Comparison of ENCODE assay signal across 8 cellular contexts in the genomic region with DNA sequence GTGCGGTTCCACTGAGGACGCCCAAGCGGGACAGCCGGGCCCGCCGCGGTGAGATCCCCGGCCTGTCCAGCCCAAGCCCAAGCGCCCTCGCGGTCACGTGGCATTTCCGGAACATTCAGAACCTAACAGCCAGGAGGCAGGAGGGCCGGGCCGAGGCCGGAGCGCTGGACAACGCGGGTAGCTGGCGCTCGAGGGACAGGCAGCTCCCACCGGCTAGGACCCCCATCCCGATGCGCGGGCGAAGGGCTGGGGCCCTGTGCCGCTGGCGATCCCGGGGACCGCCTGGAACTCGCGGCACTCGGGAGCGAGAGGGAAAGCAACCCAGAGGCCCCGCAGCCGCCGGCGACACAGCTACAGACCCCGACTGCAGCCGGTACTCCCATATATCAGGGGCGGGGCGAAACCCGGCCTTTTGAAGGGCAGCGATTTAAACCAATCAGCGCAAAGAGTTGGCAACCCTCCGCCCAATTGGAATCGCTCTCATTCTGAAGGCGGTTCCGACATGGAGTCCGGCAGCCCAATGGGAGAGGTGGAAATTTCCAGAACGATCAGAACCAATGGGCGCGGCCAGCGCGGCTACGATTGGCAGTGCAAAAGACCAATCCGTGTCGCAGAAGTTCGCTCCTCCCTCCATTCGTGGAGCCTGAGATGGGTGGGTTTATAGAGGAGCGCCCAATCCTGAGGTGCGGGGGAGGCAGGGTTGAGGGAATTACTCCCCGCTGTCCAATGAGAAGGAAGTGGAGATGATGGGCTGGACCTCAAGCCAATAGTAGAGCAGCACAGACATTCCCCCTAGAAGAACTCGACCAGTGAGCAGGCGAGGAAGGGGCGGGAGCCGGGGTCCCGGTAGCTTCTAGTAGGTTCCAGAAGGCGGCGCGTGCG. TPM values are rescaled to one million over a fixed set of nuclear protein-coding genes. Genes with fewer than 3 reads are reported as not detected.
DNase-seq lines count a peak whose midpoint lies in the region; ATAC-seq, FAIRE-seq and TF ChIP-seq lines count a peak whose summit lies in the region.

A gene (plus strand): TSS at position 849 of the 882 bp plus-strand sequence. CDS start 91 bp downstream, outside the sequence.

- H3K4me1 ChIP-seq in heart left ventricle = peaks cover 0 to 52% (median 40%) of the 10 kb centered on the region in 12 donors
- H3K4me1 ChIP-seq in upper lobe of left lung = peaks cover 36 to 48% (median 44%) of the 10 kb centered on the region in 4 donors

- H3K9me3 Mint-ChIP-seq in T-cell = no peaks in the 10 kb centered on the region

- H3K27ac ChIP-seq in adipose tissue (ENCODE audit: low read depth, low read length) = peak within 1 kb of the TSS; percentile 17
- H3K27ac ChIP-seq in heart left ventricle = peak within 1 kb of the TSS; percentile 91 to 99 (median 97)
- H3K27ac ChIP-seq in upper lobe of left lung = peak within 1 kb of the TSS; percentile 88 to 99 (median 92)

- peaks cover 2% of the 10 kb centered on the region for H3K36me3 Mint-ChIP-seq in T-cell

- peak within 1 kb of the TSS; percentile 94 to 99 for H3K27ac Mint-ChIP-seq in T-cell

- ATAC-seq in HG02840 (IDR thresholded peaks at IDR 0.05; ENCODE audit: low FRiP score, unreplicated experiment) (peak; percentile 84), T-cell (replicated peaks in 1 of 4) (peak; percentile 87 to 90 (median 88)), heart left ventricle (peak; percentile 87 to 95 (median 92)), upper lobe of left lung (ENCODE audit: low FRiP score in 2 of 2) (peak; percentile 94 to 98)

- 0% methylated on average over 72 of the region's 72 CpGs for WGBS in adipose tissue, 3 donors
- WGBS in heart left ventricle, 4 donors = 0 to 1% (median 0%) methylated on average over 59 to 72 of the region's 72 CpGs
- WGBS in upper lobe of left lung, 2 donors = 0% methylated on average over 13 to 64 of the region's 72 CpGs

- H3K4me3 ChIP-seq in heart left ventricle (peak within 1 kb of the TSS in 11 of 12 donors; percentile 41 to 83 (median 76)), upper lobe of left lung (peak within 1 kb of the TSS in 2 of 4 donors; percentile 43 to 54)

- peaks cover 40 to 42% (median 42%) of the 10 kb centered on the region in 3 donors for H3K4me1 Mint-ChIP-seq in T-cell

- TF ChIP-seq CTCF in heart left ventricle (IDR thresholded peaks at IDR 0.05) (peak; percentile 14 to 76 (median 48)), upper lobe of left lung (IDR thresholded peaks at IDR 0.05) (peak; percentile 29 to 83 (median 67))

- peak within 1 kb of the TSS in 2 of 3 donors; percentile 92 to 99 for H3K4me3 Mint-ChIP-seq in T-cell

- DNase-seq in GM12891 (ENCODE audit: insufficient read length, low spot score) (peak; percentile 95), NCI-H1436 treated with DMSO at 0.1 percent for 48 hours (lab: John Stamatoyannopoulos, UW) (peak; percentile 100), T-cell (peak; percentile 96 to 100 (median 99)), heart left ventricle (peak; percentile 98 to 100 (median 99)), posterior cingulate gyrus (peak; percentile 97 to 100 (median 99)), upper lobe of left lung (peak; percentile 95 to 98)

- H3K36me3 ChIP-seq in heart left ventricle (peaks cover 0 to 25% (median 3%) of the 10 kb centered on the region in 9 donors), upper lobe of left lung (peaks cover 0 to 12% (median 0%) of the 10 kb centered on the region in 4 donors)

- no peaks in the 10 kb centered on the region for H3K9me3 ChIP-seq in heart left ventricle
- no peaks in the 10 kb centered on the region for H3K9me3 ChIP-seq in upper lobe of left lung

- H3K27me3 ChIP-seq in heart left ventricle (no peaks in the 10 kb centered on the region), upper lobe of left lung (no peaks in the 10 kb centered on the region)

- intact Hi-C loops in heart left ventricle (cut with DNase I) (loop anchor here in 3 of 10 donors (1.0 to 5.0 kb wide), 4 partner anchors 41 to 117 kb away; a partner anchor contains a TSS), posterior cingulate gyrus (cut with DNase I) (loop anchor here (10.0 kb wide), 1 partner anchor 49 kb away; a partner anchor contains a TSS)

- POLR2A ChIA-PET in T-cell (lab: Charles Lee) = interaction anchor here in 1 of 2 donors (0.6 to 1.5 kb wide), 4 partner anchors 84 to 132 kb away, joined by 3 to 5 read pairs (median 3); a partner anchor contains a TSS

- H3K27me3 Mint-ChIP-seq in T-cell = no peaks in the 10 kb centered on the region

- TF ChIP-seq POLR2A in GM12891 (IDR thresholded peaks at IDR 0.05; ENCODE audit: low read depth, low read length) = peak; percentile 91
- peak; percentile 92 to 99 for TF ChIP-seq POLR2A in heart left ventricle (IDR thresholded peaks at IDR 0.05)
- TF ChIP-seq POLR2A in upper lobe of left lung (IDR thresholded peaks at IDR 0.05) = peak in 3 of 4 donors; percentile 97 to 99 (median 98)

- peak; percentile 94 for FAIRE-seq in GM12891 (lab: Jason Lieb, UNC)

- CTCF ChIA-PET in T-cell (lab: Charles Lee) = interaction anchor here (0.5 to 2.2 kb wide), 13 partner anchors 11 to 1817 kb away, joined by 3 to 15 read pairs (median 3); a partner anchor contains a TSS

- TF ChIP-seq EP300 in upper lobe of left lung (IDR thresholded peaks at IDR 0.05) = peak in 1 of 4 donors; percentile 39

TF ChIP-seq in GM12891, 5 proteins besides CTCF, POLR2A, EP300 and RAD21:
- peak; percentile 78 for TF ChIP-seq POU2F2 (IDR thresholded peaks at IDR 0.05; ENCODE audit: low read depth, low read length)
- no peak for TF ChIP-seq PAX5 (IDR thresholded peaks at IDR 0.05; ENCODE audit: insufficient read depth, low read length, severe bottlenecking)
- peak; percentile 94 for TF ChIP-seq POLR2AphosphoS5 (IDR thresholded peaks at IDR 0.05; ENCODE audit: low read depth, low read length)
- TF ChIP-seq SPI1 (IDR thresholded peaks at IDR 0.05; ENCODE audit: low read depth, low read length) = no peak
- TF ChIP-seq TAF1 (IDR thresholded peaks at IDR 0.05; ENCODE audit: low read depth, low read length) = peak; percentile 95

RNA-seq across cellular contexts. Expression of the gene that starts here (rescaled TPM):
- polyA plus RNA-seq in GM12891 (2012; ENCODE audit: low read depth, missing spikeins) = 115 TPM
- 100 to 1,000 TPM in 3 of 5 donors, 10 to 100 TPM in 2; 61.1 to 133 (median 107) TPM for total RNA-seq in T-cell
- 10 to 100 TPM; 30.0 to 65.6 (median 46.3) TPM for polyA plus RNA-seq in adipose tissue
- total RNA-seq in heart left ventricle = 100 to 1,000 TPM in 2 of 9 donors, 10 to 100 TPM in 7; 74.9 to 143 (median 88.8) TPM
- 100 to 1,000 TPM in 1 of 2 donors, 10 to 100 TPM in 1; 68.8 to 175 TPM for polyA plus RNA-seq in heart left ventricle
- 100 to 1,000 TPM in 1 of 6 donors, 10 to 100 TPM in 5; 37.8 to 132 (median 82.6) TPM for total RNA-seq in upper lobe of left lung

Comparison
In these comparisons a context has a peak if more than half of its experiments do, and no peak if none do; other contexts are left out.
1. H3K27ac ChIP-seq: peak in every context shown above with its lines; median percentile 97 in heart left ventricle; 92 in upper lobe of left lung; 17 in adipose tissue.